Comparison of ENCODE assay signal across 12 cellular contexts in the genomic region with DNA sequence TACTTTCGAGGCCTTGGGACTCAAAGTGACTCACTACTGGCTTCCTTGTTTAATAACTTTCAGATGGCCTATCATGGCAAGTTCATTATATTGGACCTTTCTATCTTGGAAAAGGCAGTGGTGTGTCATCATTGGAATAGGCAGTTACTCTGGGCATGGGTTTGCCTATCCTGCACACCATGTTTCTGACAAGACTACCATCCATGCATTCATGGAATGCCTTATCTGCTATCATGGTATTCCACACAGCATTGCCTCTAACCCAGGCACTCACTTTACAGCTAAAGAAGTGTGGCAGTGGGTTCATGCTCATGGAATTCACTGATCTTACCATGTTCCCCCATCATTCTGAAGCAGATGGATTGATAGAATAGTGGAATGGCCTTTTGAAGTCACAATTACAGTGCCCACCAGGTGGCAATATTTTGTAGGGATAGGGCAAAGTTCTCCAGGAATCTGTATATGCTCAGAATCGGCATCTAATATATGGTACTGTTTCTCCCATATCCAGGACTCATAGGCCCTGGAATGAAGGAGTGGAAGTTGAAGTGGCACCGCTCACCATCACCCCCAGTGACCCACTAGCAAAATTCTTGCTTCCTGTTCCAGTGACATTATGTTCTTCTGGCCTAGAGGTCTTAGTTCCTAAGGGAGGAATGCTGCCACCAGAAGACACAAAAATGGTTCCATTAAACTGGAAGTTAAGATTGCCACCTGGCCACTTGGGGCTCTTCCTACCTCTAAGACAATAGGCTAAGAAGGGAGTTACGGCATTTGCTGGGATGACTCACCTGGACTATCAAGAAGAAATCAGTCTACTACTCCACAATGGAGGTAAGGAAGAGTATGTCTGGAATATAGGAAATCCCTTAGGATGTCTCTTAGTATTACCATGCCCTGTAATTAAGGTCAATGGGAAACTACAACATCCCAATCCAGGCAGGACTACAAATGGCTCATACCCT.
DNase-seq lines count a peak whose midpoint lies in the region; ATAC-seq and TF ChIP-seq lines count a peak whose summit lies in the region.
"Had no signal": no experiment of that assay in that cellular context is flagged by ENCODE, and none has a peak within 500 bp of the region (broad histone marks: within the 10 kb centered on the region; RNA-seq: fewer than 3 reads in every experiment).

No MANE protein-coding gene starts in this region.

- CTCF ChIA-PET in OCI-LY7 (lab: Charles Lee; ENCODE audit: unreplicated experiment) = no interaction called here

- no peak overlapping the region for H3K27ac ChIP-seq in Karpas-422 (ENCODE audit: low read length)
- H3K27ac ChIP-seq in OCI-LY7 (ENCODE audit: low read depth, low read length, poor library complexity, severe bottlenecking) = no peak overlapping the region
- no peak overlapping the region for H3K27ac ChIP-seq in esophagus squamous epithelium

- H3K4me3 ChIP-seq in Karpas-422 (ENCODE audit: low read length) = no peak overlapping the region
- no peak overlapping the region for H3K4me3 ChIP-seq in OCI-LY7 (ENCODE audit: low read depth, low read length, poor library complexity, severe bottlenecking)
- no peak overlapping the region for H3K4me3 ChIP-seq in kidney epithelial cell (ENCODE audit: low read depth, low read length)
- H3K4me3 ChIP-seq in esophagus squamous epithelium = no peak overlapping the region

- no peak overlapping the region for H3K4me2 ChIP-seq in Karpas-422 (ENCODE audit: low read depth, low read length, poor library complexity, severe bottlenecking)
- H3K4me2 ChIP-seq in OCI-LY7 (ENCODE audit: low read length) = no peak overlapping the region

- H3K9me3 ChIP-seq in Karpas-422 (ENCODE audit: low read length) = peaks cover 7% of the 10 kb centered on the region
- H3K9me3 ChIP-seq in OCI-LY7 (ENCODE audit: low read length) = no peaks in the 10 kb centered on the region
- H3K9me3 ChIP-seq in esophagus squamous epithelium = no peaks in the 10 kb centered on the region

- H3K36me3 ChIP-seq in Karpas-422 (ENCODE audit: insufficient read depth, low read length) = no peaks in the 10 kb centered on the region
- no peaks in the 10 kb centered on the region for H3K36me3 ChIP-seq in OCI-LY7 (ENCODE audit: insufficient read depth, low read length)
- H3K36me3 ChIP-seq in kidney epithelial cell (ENCODE audit: control insufficient read depth, insufficient read depth, low read length) = no peaks in the 10 kb centered on the region
- no peaks in the 10 kb centered on the region for H3K36me3 ChIP-seq in esophagus squamous epithelium

- no peak overlapping the region for H2AFZ ChIP-seq in Karpas-422 (ENCODE audit: low read length)
- no peak overlapping the region for H2AFZ ChIP-seq in OCI-LY7 (ENCODE audit: low read length)

- H3K9ac ChIP-seq in Karpas-422 (ENCODE audit: low read length) = no peak overlapping the region

- intact Hi-C loops in OCI-LY7 (cut with micrococcal nuclease; ENCODE audit: unreplicated experiment) = loop anchor here (5.0 to 10.0 kb wide), 2 partner anchors 35 to 1268 kb away; no protein-coding TSS in a partner anchor
- intact Hi-C loops in esophagus squamous epithelium (cut with DNase I) = no loop called here

- H3K79me2 ChIP-seq in Karpas-422 (ENCODE audit: low read length) (no peaks in the 10 kb centered on the region), OCI-LY7 (ENCODE audit: insufficient read depth, low read depth, low read length) (no peaks in the 10 kb centered on the region)

- H4K20me1 ChIP-seq in Karpas-422 (ENCODE audit: insufficient read depth, low read depth, low read length) (no peaks in the 10 kb centered on the region), OCI-LY7 (ENCODE audit: insufficient read depth, low read length) (no peaks in the 10 kb centered on the region)

- H3K4me1 ChIP-seq in Karpas-422 (ENCODE audit: low read length) = no peaks in the 10 kb centered on the region
- H3K4me1 ChIP-seq in OCI-LY7 (ENCODE audit: insufficient read depth, low read length, poor library complexity, severe bottlenecking) = no peaks in the 10 kb centered on the region
- H3K4me1 ChIP-seq in esophagus squamous epithelium = no peaks in the 10 kb centered on the region

- H3K27me3 ChIP-seq in Karpas-422 (ENCODE audit: low read length) (no peaks in the 10 kb centered on the region), kidney epithelial cell (ENCODE audit: control insufficient read depth, insufficient read depth, low read length) (no peaks in the 10 kb centered on the region), esophagus squamous epithelium (no peaks in the 10 kb centered on the region)

- WGBS in esophagus squamous epithelium, 2 donors = 65 to 73% methylated on average over 4 of the region's 4 CpGs

- DNase-seq in DMS153 (lab: John Stamatoyannopoulos, UW) (peak; percentile 14), Karpas-422 (peak; percentile 46), OCI-LY7 (ENCODE audit: low spot score) (peak; percentile 33), kidney epithelial cell (ENCODE audit: low read depth) (no peak), esophagus squamous epithelium (lab: John Stamatoyannopoulos, UW) (no peak)
- DNase-seq: activated CD4-positive, CD25-positive, alpha-beta regulatory T cell; activated naive CD8-positive, alpha-beta T cell treated with anti-CD3 and anti-CD28 coated beads, Interleukin-2, amount 10 ng/mL, durations not matched to agents 7 days and 5 days; MV-4-11; stimulated activated naive CD4-positive, alpha-beta T cell treated with Interleukin-2 at 50 U/mL for 16 hours had no signal

- ATAC-seq in GM21390 (IDR thresholded peaks at IDR 0.05; ENCODE audit: unreplicated experiment) = no peak
- no peak for ATAC-seq in GM19452 (IDR thresholded peaks at IDR 0.05; ENCODE audit: unreplicated experiment)
- no peak for ATAC-seq in HG02798 (IDR thresholded peaks at IDR 0.05; ENCODE audit: poor library complexity, unreplicated experiment)

- POLR2A ChIA-PET in OCI-LY7 (lab: Charles Lee) = no interaction called here

- H3K9me2 ChIP-seq in Karpas-422 (replicated peaks; ENCODE audit: insufficient read depth, low read length) = no peaks in the 10 kb centered on the region
- no peaks in the 10 kb centered on the region for H3K9me2 ChIP-seq in OCI-LY7 (ENCODE audit: insufficient read depth, low read length)

- TF ChIP-seq POLR2A in esophagus squamous epithelium (IDR thresholded peaks at IDR 0.05) = no peak

- peak; percentile 74 for TF ChIP-seq CTCF in OCI-LY7 (conservative IDR thresholded peaks at IDR 0.05; ENCODE audit: low read length)
- peak; percentile 26 for TF ChIP-seq CTCF in kidney epithelial cell (IDR thresholded peaks at IDR 0.05; ENCODE audit: insufficient read depth, low read length, poor library complexity, severe bottlenecking)
- no peak for TF ChIP-seq CTCF in esophagus squamous epithelium (IDR thresholded peaks at IDR 0.05)

- BruUV-seq in OCI-LY7 (replicated peaks; lab: Mats Ljungman, UMichigan) = no TSS peak

Comparison
In these comparisons a context has a peak if more than half of its experiments do, and no peak if none do; other contexts are left out.
1. DNase-seq: peak in DMS153 (single experiment), Karpas-422 (single experiment) and OCI-LY7 (single experiment); none in kidney epithelial cell (single experiment) and esophagus squamous epithelium (single experiment).
2. CTCF ChIP-seq: peak in OCI-LY7 (single experiment) and kidney epithelial cell (single experiment); none in esophagus squamous epithelium (0 of 6).